ENCODE assay signal across 13 cellular contexts in genomic region chr15:22913646-22914380, GRCh38.
A peak's percentile ranks its signal among the peaks of the same experiment; 100 is the strongest.
DNase-seq lines count a peak whose midpoint lies in the region; ATAC-seq and TF ChIP-seq lines count a peak whose summit lies in the region.
"Had no signal": no experiment of that assay in that cellular context is flagged by ENCODE, and none has a peak within 500 bp of the region (broad histone marks: within the 10 kb centered on the region; RNA-seq: fewer than 3 reads in every experiment).

No MANE protein-coding gene starts in this region.

- H3K18ac ChIP-seq in mesenchymal stem cell (ENCODE audit: low read depth in 1 of 2, low read length in 2 of 2): no peak overlapping the region

- H4K91ac ChIP-seq in mesenchymal stem cell (ENCODE audit: low read length): no peak overlapping the region

- peaks cover 32% of the 10 kb centered on the region for H3K79me1 ChIP-seq in mesenchymal stem cell (replicated peaks; ENCODE audit: low read length, poor library complexity, severe bottlenecking)

- 99% methylated on average over 13 of the region's 13 CpGs for WGBS in mesenchymal stem cell

- no peak overlapping the region for H3K4me2 ChIP-seq in mesenchymal stem cell (ENCODE audit: low read length, poor library complexity, severe bottlenecking)
- H3K4me2 ChIP-seq in neural progenitor cell: no peak overlapping the region
- H3K4me2 ChIP-seq: A549 had no signal

- no peak overlapping the region for H2AK5ac ChIP-seq in mesenchymal stem cell (ENCODE audit: low read length, severe bottlenecking)

- no peaks in the 10 kb centered on the region for H3F3A ChIP-seq in neural progenitor cell (ENCODE audit: low read depth)

- peak; percentile 63 for DNase-seq in RWPE2 (ENCODE audit: low spot score)
- no peak for DNase-seq in left colon
- no peak for DNase-seq in mesenchymal stem cell
- no peak for DNase-seq in neural progenitor cell (ENCODE audit: low spot score)
- DNase-seq in medulla oblongata (ENCODE audit: extremely low spot score): no peak
- DNase-seq in stimulated activated naive CD4-positive, alpha-beta T cell (lab: John Stamatoyannopoulos, UW): no peak
- DNase-seq: Caco-2; CD8-positive, alpha-beta memory T cell; GF-D8; GM23248; H9 had no signal

- peak overlapping the region; percentile 65 for H4K8ac ChIP-seq in mesenchymal stem cell (ENCODE audit: low read length)

- H3K27me3 ChIP-seq in RWPE2 (ENCODE audit: insufficient read depth, poor library complexity, severe bottlenecking): no peaks in the 10 kb centered on the region
- no peaks in the 10 kb centered on the region for H3K27me3 ChIP-seq in mesenchymal stem cell (ENCODE audit: control insufficient read depth in 1 of 2, insufficient read depth in 1 of 2, low read length in 2 of 2)
- H3K27me3 ChIP-seq in neural progenitor cell: no peaks in the 10 kb centered on the region

- H3K4ac ChIP-seq in mesenchymal stem cell (ENCODE audit: low read depth in 1 of 2, low read length in 2 of 2): no peak overlapping the region

- no peaks in the 10 kb centered on the region for H3K79me2 ChIP-seq in neural progenitor cell (ENCODE audit: low read depth)

- H3K27ac Mint-ChIP-seq in neural progenitor cell: no peak overlapping the region
- H3K27ac Mint-ChIP-seq: CD8-positive, alpha-beta memory T cell; IgD-negative memory B cell had no signal

- H2BK15ac ChIP-seq in mesenchymal stem cell (ENCODE audit: low read depth, poor library complexity, severe bottlenecking): no peak overlapping the region

- peaks cover 4% of the 10 kb centered on the region for H3K27me3 Mint-ChIP-seq in neural progenitor cell (ENCODE audit: insufficient read depth, low read depth)
- H3K27me3 Mint-ChIP-seq: IgD-negative memory B cell had no signal

- peaks cover 91% of the 10 kb centered on the region for H3K36me3 ChIP-seq in RWPE2 (ENCODE audit: low read depth)
- H3K36me3 ChIP-seq in mesenchymal stem cell (ENCODE audit: control insufficient read depth in 1 of 2, insufficient read depth in 2 of 2, low read depth in 1 of 2, low read length in 2 of 2): peaks cover 82 to 94% of the 10 kb centered on the region in 2 experiments
- peaks cover 7% of the 10 kb centered on the region for H3K36me3 ChIP-seq in neural progenitor cell

- no peak overlapping the region for H3K4me3 Mint-ChIP-seq in neural progenitor cell
- H3K4me3 Mint-ChIP-seq: CD8-positive, alpha-beta memory T cell; H9; IgD-negative memory B cell had no signal

- H3K9me3 ChIP-seq in RWPE2 (ENCODE audit: severe bottlenecking) (no peaks in the 10 kb centered on the region), mesenchymal stem cell (ENCODE audit: control insufficient read depth, low read length) (no peaks in the 10 kb centered on the region), neural progenitor cell (ENCODE audit: low read depth) (no peaks in the 10 kb centered on the region)
- H3K9me3 ChIP-seq: A549, Caco-2 had no signal

- no peak for ATAC-seq in RWPE2 (ENCODE audit: low read depth)
- peak; percentile 8 for ATAC-seq in left colon
- ATAC-seq: A549 had no signal

- no peaks in the 10 kb centered on the region for H4K20me1 ChIP-seq in neural progenitor cell (ENCODE audit: low read depth)

- no peak overlapping the region for H2BK5ac ChIP-seq in mesenchymal stem cell (ENCODE audit: low read depth, low read length, poor library complexity, severe bottlenecking)

- peaks cover 39% of the 10 kb centered on the region for H3K36me3 Mint-ChIP-seq in neural progenitor cell

- H3K27ac ChIP-seq in RWPE2 (ENCODE audit: poor library complexity, severe bottlenecking) (no peak overlapping the region), mesenchymal stem cell (ENCODE audit: low read length, poor library complexity, severe bottlenecking) (no peak overlapping the region), neural progenitor cell (no peak overlapping the region)
- H3K27ac ChIP-seq: A549, GM23248 had no signal

- H3K4me1 ChIP-seq in RWPE2 (ENCODE audit: insufficient read depth, poor library complexity, severe bottlenecking) (no peaks in the 10 kb centered on the region), mesenchymal stem cell (ENCODE audit: control insufficient read depth, insufficient read depth, low read depth, low read length) (peaks cover 5% of the 10 kb centered on the region), neural progenitor cell (no peaks in the 10 kb centered on the region)
- H3K4me1 ChIP-seq: Caco-2 had no signal

- H2AFZ ChIP-seq in mesenchymal stem cell (ENCODE audit: low read depth, low read length) (no peak overlapping the region), neural progenitor cell (replicated peaks) (no peak overlapping the region)
- H2AFZ ChIP-seq: GM23248 had no signal

- H3K14ac ChIP-seq in mesenchymal stem cell (ENCODE audit: low read length in 2 of 2): no peak overlapping the region

- no peak overlapping the region for H2BK120ac ChIP-seq in mesenchymal stem cell (ENCODE audit: low read depth, low read length)

- no peaks in the 10 kb centered on the region for H3K4me1 Mint-ChIP-seq in neural progenitor cell
- H3K4me1 Mint-ChIP-seq: CD8-positive, alpha-beta memory T cell; H9; IgD-negative memory B cell had no signal

- peak overlapping the region in 1 of 2 experiments; percentile 29 for H2BK12ac ChIP-seq in mesenchymal stem cell (ENCODE audit: low read length in 2 of 2)

- H3K9me3 Mint-ChIP-seq in neural progenitor cell: no peaks in the 10 kb centered on the region
- H3K9me3 Mint-ChIP-seq: CD8-positive, alpha-beta memory T cell; H9; IgD-negative memory B cell had no signal

- no peak overlapping the region for H3K23ac ChIP-seq in mesenchymal stem cell (ENCODE audit: low read length in 2 of 2)

- intact Hi-C loops in left colon (cut with DNase I, micrococcal nuclease): no loop called here

- H3K9ac ChIP-seq in mesenchymal stem cell (ENCODE audit: low read length) (no peak overlapping the region), neural progenitor cell (no peak overlapping the region)
- H3K9ac ChIP-seq: GM23248 had no signal

- H3K4me3 ChIP-seq in RWPE2 (ENCODE audit: severe bottlenecking) (no peak overlapping the region), mesenchymal stem cell (ENCODE audit: insufficient read depth in 1 of 2, low read depth in 1 of 2, low read length in 2 of 2) (peak overlapping the region in 1 of 2 experiments; percentile 35), neural progenitor cell (no peak overlapping the region)
- H3K4me3 ChIP-seq: A549, GM23248 had no signal

- TF ChIP-seq CTCF in RWPE2 (IDR thresholded peaks at IDR 0.05; ENCODE audit: poor library complexity, severe bottlenecking): no peak
- no peak for TF ChIP-seq CTCF in neural progenitor cell (IDR thresholded peaks at IDR 0.05)
